34 cellular contexts compared by ENCODE assay signal in genomic region chr12:93882763-93883162, GRCh38.
"Had no signal": no experiment of that assay in that cellular context is flagged by ENCODE, and none has a peak within 500 bp of the region (broad histone marks: within the 10 kb centered on the region; RNA-seq: fewer than 3 reads in every experiment).

No MANE protein-coding gene starts in this region.

- DNase-seq: activated CD4-positive, alpha-beta memory T cell treated with anti-CD3 and anti-CD28 coated beads, Interleukin-2, amount 10 ng/mL, durations not matched to agents 7 days and 5 days; activated CD4-positive, alpha-beta T cell treated with anti-CD3 and anti-CD28 coated beads for 1 hour; activated CD4-positive, alpha-beta T cell treated with anti-CD3 and anti-CD28 coated beads, Interleukin-2, amount 10 ng/mL, durations not matched to agents 7 days and 5 days; activated CD8-positive, alpha-beta memory T cell treated with anti-CD3 and anti-CD28 coated beads, Interleukin-2, amount 50 U/mL, for 48 hours; activated gamma-delta T cell treated with Interleukin-2 at 50 U/mL for 16 hours; activated T-cell treated with anti-CD3 and anti-CD28 coated beads, Interleukin-2, amount 50 U/mL, for 24 hours; anterior cingulate cortex; cerebellar nuclear complex; effector CD8-positive, alpha-beta T cell; esophagus squamous epithelium; gastrocnemius medialis; islet precursor cell; left ventricle myocardium inferior; naive thymus-derived CD4-positive, alpha-beta T cell; pancreas; retina; sigmoid colon; stimulated activated CD4-positive, alpha-beta T cell treated with anti-CD3 and anti-CD28 coated beads, Interleukin-1b, Interleukin-23, amount 100 ng/mL, for 48 hours; stimulated activated CD4-positive, alpha-beta T cell treated with anti-CD3 and anti-CD28 coated beads, Interleukin-4, amount 100 ng/mL, for 4 hours; stimulated activated naive CD8-positive, alpha-beta T cell treated with anti-CD3 and anti-CD28 coated beads, Interleukin-15, amount 100 ng/mL, for 72 hours; T-helper 17 cell; T1000; thyroid gland; upper lobe of left lung had no signal

- H3K27me3 Mint-ChIP-seq: activated CD4-positive, alpha-beta T cell treated with anti-CD3 and anti-CD28 coated beads, Interleukin-2, amount 10 ng/mL, durations not matched to agents 7 days and 5 days; activated T-cell treated with anti-CD3 and anti-CD28 coated beads, Interleukin-2, amount 50 U/mL, for 24 hours; stimulated activated memory B cell treated with anti-CD40 and anti-IgM and Interleukin-4, amounts not matched to agents 10 μg/mL and 1 μg/mL and 100 μg/mL, for 72 hours; stimulated activated naive CD8-positive, alpha-beta T cell treated with anti-CD3 and anti-CD28 coated beads, Interleukin-15, amount 100 ng/mL, for 72 hours; T-helper 17 cell had no signal

- H3K9me3 ChIP-seq: colonic mucosa, esophagus squamous epithelium, gastrocnemius medialis, left ventricle myocardium inferior, pancreas, prostate gland, sigmoid colon, thyroid gland, upper lobe of left lung, vagina had no signal

- H3K27me3 ChIP-seq: colonic mucosa, esophagus squamous epithelium, gastrocnemius medialis, hepatocyte, pancreas, sigmoid colon, thyroid gland, upper lobe of left lung, vagina had no signal

- H3K36me3 ChIP-seq: colonic mucosa, esophagus squamous epithelium, gastrocnemius medialis, left ventricle myocardium inferior, pancreas, prostate gland, sigmoid colon, thyroid gland, upper lobe of left lung, vagina had no signal

- H3K4me1 ChIP-seq: colonic mucosa, esophagus squamous epithelium, pancreas, prostate gland, upper lobe of left lung, vagina had no signal

- H3K27ac Mint-ChIP-seq: activated CD4-positive, alpha-beta memory T cell treated with anti-CD3 and anti-CD28 coated beads, Interleukin-2, amount 10 ng/mL, durations not matched to agents 7 days and 5 days; activated CD4-positive, alpha-beta T cell treated with anti-CD3 and anti-CD28 coated beads, Interleukin-2, amount 10 ng/mL, durations not matched to agents 7 days and 5 days; activated naive CD4-positive, alpha-beta T cell treated with anti-CD3 and anti-CD28 coated beads, Interleukin-2, amount 50 U/mL, for 72 hours; activated T-cell treated with anti-CD3 and anti-CD28 coated beads, Interleukin-2, amount 50 U/mL, for 24 hours; stimulated activated memory B cell treated with anti-CD40 and anti-IgM and Interleukin-4, amounts not matched to agents 10 μg/mL and 1 μg/mL and 100 μg/mL, for 72 hours; WTC11 had no signal

- ATAC-seq: activated naive CD4-positive, alpha-beta T cell treated with anti-CD3 and anti-CD28 coated beads, Interleukin-2, amount 50 U/mL, for 72 hours; gastrocnemius medialis; naive thymus-derived CD4-positive, alpha-beta T cell; pancreas; stimulated activated memory B cell treated with anti-CD40 and anti-IgM and Interleukin-4, amounts not matched to agents 10 μg/mL and 1 μg/mL and 100 μg/mL, for 72 hours; stimulated activated naive CD8-positive, alpha-beta T cell treated with anti-CD3 and anti-CD28 coated beads, Interleukin-15, amount 100 ng/mL, for 72 hours; T-helper 17 cell; WTC11 had no signal

- H3K4me3 ChIP-seq: colonic mucosa, esophagus squamous epithelium, gastrocnemius medialis, hepatocyte, left ventricle myocardium inferior, lung, pancreas, prostate gland, sigmoid colon, smooth muscle cell, thyroid gland, upper lobe of left lung, vagina had no signal

- H3K4me3 Mint-ChIP-seq: activated CD4-positive, alpha-beta memory T cell treated with anti-CD3 and anti-CD28 coated beads, Interleukin-2, amount 10 ng/mL, durations not matched to agents 7 days and 5 days; activated CD4-positive, alpha-beta T cell treated with anti-CD3 and anti-CD28 coated beads, Interleukin-2, amount 10 ng/mL, durations not matched to agents 7 days and 5 days; activated T-cell treated with anti-CD3 and anti-CD28 coated beads, Interleukin-2, amount 50 U/mL, for 24 hours; naive thymus-derived CD4-positive, alpha-beta T cell; stimulated activated memory B cell treated with anti-CD40 and anti-IgM and Interleukin-4, amounts not matched to agents 10 μg/mL and 1 μg/mL and 100 μg/mL, for 72 hours; stimulated activated naive CD8-positive, alpha-beta T cell treated with anti-CD3 and anti-CD28 coated beads, Interleukin-15, amount 100 ng/mL, for 72 hours; T-helper 17 cell; WTC11 had no signal

- H3K36me3 Mint-ChIP-seq: activated naive CD4-positive, alpha-beta T cell treated with anti-CD3 and anti-CD28 coated beads, Interleukin-2, amount 50 U/mL, for 72 hours; WTC11 had no signal

- H3K27ac ChIP-seq: colonic mucosa, epithelial cell of prostate, esophagus squamous epithelium, gastrocnemius medialis, hepatocyte, left ventricle myocardium inferior, pancreas, prostate gland, sigmoid colon, thyroid gland, upper lobe of left lung, vagina had no signal

- H3K9me3 Mint-ChIP-seq: activated T-cell treated with anti-CD3 and anti-CD28 coated beads, Interleukin-2, amount 50 U/mL, for 24 hours; stimulated activated memory B cell treated with anti-CD40 and anti-IgM and Interleukin-4, amounts not matched to agents 10 μg/mL and 1 μg/mL and 100 μg/mL, for 72 hours; WTC11 had no signal
